In genomic region chr17:4582691-4583090, GRCh38 we compare ENCODE assay signal across 1 cellular context.
TF ChIP-seq lines count a peak whose summit lies in the region.

No MANE protein-coding gene starts in this region.

TF ChIP-seq in IMR-90, 13 proteins besides CTCF, POLR2A, EP300 and RAD21:
- TF ChIP-seq CHD1 (IDR thresholded peaks at IDR 0.05; ENCODE audit: low read depth, low read length) = no peak
- no peak for TF ChIP-seq MXI1 (IDR thresholded peaks at IDR 0.05; ENCODE audit: borderline replicate concordance, low read depth, low read length)
- no peak for TF ChIP-seq CEBPB (IDR thresholded peaks at IDR 0.05; ENCODE audit: low read depth, low read length)
- no peak for TF ChIP-seq BHLHE40 (IDR thresholded peaks at IDR 0.05; ENCODE audit: low read depth, low read length)
